In genomic region chr1:50978852-50979781, GRCh38 we compare ENCODE assay signal across 8 cellular contexts. TPM values are rescaled to one million over a fixed set of nuclear protein-coding genes. Genes with fewer than 3 reads are reported as not detected.
DNase-seq lines count a peak whose midpoint lies in the region; ATAC-seq and TF ChIP-seq lines count a peak whose summit lies in the region.

No MANE protein-coding gene starts in this region.

- peak overlapping the region; percentile 75 for H3K27ac ChIP-seq in KOPT-K1 (ENCODE audit: low read depth, low read length, poor library complexity, severe bottlenecking)
- H3K27ac ChIP-seq in esophagus muscularis mucosa (replicated peaks in 1 of 4), result peak overlapping the region; percentile 95 to 100 (median 98)
- peak overlapping the region; percentile 97 to 99 for H3K27ac ChIP-seq in ovary

- H3K36me3 ChIP-seq in KOPT-K1 (ENCODE audit: insufficient read depth, low read length), result peaks cover 13% of the 10 kb centered on the region
- H3K36me3 ChIP-seq in esophagus muscularis mucosa, result peaks cover 0 to 1% (median 0%) of the 10 kb centered on the region in 4 donors
- no peaks in the 10 kb centered on the region for H3K36me3 ChIP-seq in ovary

- H3K27me3 ChIP-seq in esophagus muscularis mucosa, result no peaks in the 10 kb centered on the region
- no peaks in the 10 kb centered on the region for H3K27me3 ChIP-seq in ovary

- TF ChIP-seq POLR2A in esophagus muscularis mucosa (IDR thresholded peaks at IDR 0.05; ENCODE audit: low read depth) (no peak), ovary (IDR thresholded peaks at IDR 0.05) (no peak)

- no peak for TF ChIP-seq CTCF in esophagus muscularis mucosa (IDR thresholded peaks at IDR 0.05)
- no peak for TF ChIP-seq CTCF in ovary (IDR thresholded peaks at IDR 0.05)

- WGBS in esophagus muscularis mucosa, result 18% methylated on average over 10 of the region's 10 CpGs
- 17 to 35% (median 30%) methylated on average over 10 of the region's 10 CpGs for WGBS in ovary, 3 donors

- H3K4me1 ChIP-seq in esophagus muscularis mucosa (peaks cover 0 to 58% (median 27%) of the 10 kb centered on the region in 4 donors), ovary (ENCODE audit: insufficient read depth) (peaks cover 2% of the 10 kb centered on the region)

- intact Hi-C loops in esophagus muscularis mucosa (cut with DNase I), result no loop called here
- intact Hi-C loops in ovary (cut with DNase I), result loop anchor here in 1 of 4 donors (10.0 kb wide), 1 partner anchor 1946 kb away; the partner anchor contains the start of genes ECHDC2 and SCP2

- H3K9me3 ChIP-seq in KOPT-K1 (ENCODE audit: insufficient read depth, low read length, poor library complexity, severe bottlenecking) (no peaks in the 10 kb centered on the region), esophagus muscularis mucosa (no peaks in the 10 kb centered on the region), ovary (no peaks in the 10 kb centered on the region)

- peak overlapping the region; percentile 77 to 97 (median 88) for H3K4me3 ChIP-seq in esophagus muscularis mucosa
- peak overlapping the region; percentile 83 for H3K4me3 ChIP-seq in ovary

- no peak for ATAC-seq in HG03175 (IDR thresholded peaks at IDR 0.05; ENCODE audit: unreplicated experiment)

- TF ChIP-seq EP300 in esophagus muscularis mucosa (IDR thresholded peaks at IDR 0.05), result no peak
- no peak for TF ChIP-seq EP300 in ovary (IDR thresholded peaks at IDR 0.05)

- peak; percentile 70 for DNase-seq in DMS153 treated with DMSO at 0.1 percent for 48 hours (lab: John Stamatoyannopoulos, UW; ENCODE audit: unreplicated experiment)
- peak; percentile 88 for DNase-seq in SW480 (ENCODE audit: low spot score)
- no peak for DNase-seq in esophagus muscularis mucosa (ENCODE audit: extremely low spot score)
- DNase-seq in ovary, result peak in 2 of 5 donors; percentile 23 to 30
- no peak for DNase-seq in activated gamma-delta T cell treated with Interleukin-2 at 50 U/mL for 16 hours
- no peak for DNase-seq in NCI-H510A (lab: John Stamatoyannopoulos, UW)

RNA-seq across cellular contexts. Expression of gene CDKN2C, which starts 9.1 kb away (rescaled TPM):
- 10 to 100 TPM; 20.4 to 37.4 (median 27.0) TPM for total RNA-seq in esophagus muscularis mucosa
- total RNA-seq in ovary, result 10 to 100 TPM; 17.4 to 49.2 (median 32.7) TPM
- 10 to 100 TPM; 46.7 to 65.6 TPM for polyA plus RNA-seq in ovary

RNA-seq across cellular contexts. Expression of gene FAF1, which starts 19.1 kb away (rescaled TPM):
- total RNA-seq in esophagus muscularis mucosa (10 to 100 TPM; 39.7 to 60.6 (median 42.9) TPM), ovary (10 to 100 TPM; 23.1 to 76.0 (median 57.1) TPM)
- polyA plus RNA-seq in ovary, result 10 to 100 TPM; 32.8 to 67.6 TPM

Comparison
In these comparisons a context has a peak if more than half of its experiments do, and no peak if none do; other contexts are left out.
1. DNase-seq: peak in DMS153 treated with DMSO at 0.1 percent for 48 hours (single experiment) and SW480 (single experiment); none in esophagus muscularis mucosa (single experiment), activated gamma-delta T cell treated with Interleukin-2 at 50 U/mL for 16 hours (single experiment) and NCI-H510A (single experiment).
2. Peak in every context shown above with its lines, with median percentiles within 50 percentile points of each other: H3K27ac ChIP-seq.